13 cellular contexts compared by ENCODE assay signal in genomic region chr5:61416410-61416809, GRCh38.
DNase-seq lines count a peak whose midpoint lies in the region; TF ChIP-seq lines count a peak whose summit lies in the region.
"Had no signal": no experiment of that assay in that cellular context is flagged by ENCODE, and none has a peak within 500 bp of the region (broad histone marks: within the 10 kb centered on the region; RNA-seq: fewer than 3 reads in every experiment).

No MANE protein-coding gene starts in this region.

- no peak overlapping the region for H4K8ac ChIP-seq in mesenchymal stem cell (ENCODE audit: low read length)

- H2BK12ac ChIP-seq in mesenchymal stem cell (ENCODE audit: low read length in 2 of 2): no peak overlapping the region

- H3K27ac Mint-ChIP-seq in brain: peak overlapping the region in 4 of 5 experiments; percentile 4 to 87 (median 72)

- H3K9ac ChIP-seq in HUES48 (ENCODE audit: low read depth, low read length) (no peak overlapping the region), mesenchymal stem cell (ENCODE audit: low read length) (no peak overlapping the region)

- H2AK5ac ChIP-seq in mesenchymal stem cell (ENCODE audit: low read length, severe bottlenecking): peak overlapping the region; percentile 13

- H2BK5ac ChIP-seq in mesenchymal stem cell (ENCODE audit: low read depth, low read length, poor library complexity, severe bottlenecking): no peak overlapping the region

- in situ Hi-C loops in ACHN (cut with HindIII; ENCODE audit: low pct_ligation_motif_present, low pct_unique_long_range_greater_than_20kb, low sequenced_read_pairs) (no loop called here), GM13977 (cut with MboI; ENCODE audit: low pct_unique_long_range_greater_than_20kb, low sequenced_read_pairs, unreplicated experiment) (no loop called here)

- no peaks in the 10 kb centered on the region for H3K36me3 ChIP-seq in HUES48 (ENCODE audit: control insufficient read depth, insufficient read depth, low read length)
- no peaks in the 10 kb centered on the region for H3K36me3 ChIP-seq in mesenchymal stem cell (ENCODE audit: control insufficient read depth in 1 of 2, insufficient read depth in 2 of 2, low read depth in 1 of 2, low read length in 2 of 2)
- H3K36me3 ChIP-seq: esophagus squamous epithelium, pancreas, thyroid gland had no signal

- TF ChIP-seq CTCF in brain (conservative IDR thresholded peaks at IDR 0.05): no peak
- no peak for TF ChIP-seq CTCF in GM13977 (IDR thresholded peaks at IDR 0.05; ENCODE audit: extremely low read depth, insufficient read depth, missing control alignments)

- H3K4me1 Mint-ChIP-seq in brain: peaks cover 67% of the 10 kb centered on the region

- H3K27me3 ChIP-seq in HUES48 (ENCODE audit: control insufficient read depth, insufficient read depth, low read length): no peaks in the 10 kb centered on the region
- H3K27me3 ChIP-seq in mesenchymal stem cell (ENCODE audit: control insufficient read depth in 1 of 2, insufficient read depth in 1 of 2, low read length in 2 of 2): no peaks in the 10 kb centered on the region
- H3K27me3 ChIP-seq: esophagus squamous epithelium, pancreas, thyroid gland had no signal

- H2BK15ac ChIP-seq in mesenchymal stem cell (ENCODE audit: low read depth, poor library complexity, severe bottlenecking): no peak overlapping the region

- peaks cover 5 to 15% (median 9%) of the 10 kb centered on the region in 5 experiments for H3K9me3 Mint-ChIP-seq in brain

- H3K18ac ChIP-seq in mesenchymal stem cell (ENCODE audit: low read depth in 1 of 2, low read length in 2 of 2): no peak overlapping the region

- peak; percentile 69 for DNase-seq in ACHN
- no peak for DNase-seq in mesenchymal stem cell
- DNase-seq in T-helper 9 cell: no peak
- DNase-seq in cerebellar nuclear complex (lab: John Stamatoyannopoulos, UW): no peak
- DNase-seq in GM13977 (ENCODE audit: low spot score): no peak
- DNase-seq in HuH-7 (ENCODE audit: low spot score): no peak
- DNase-seq: activated naive CD4-positive, alpha-beta T cell; esophagus squamous epithelium; pancreas; thyroid gland had no signal

- peaks cover 42% of the 10 kb centered on the region for H3K4me1 ChIP-seq in HUES48 (ENCODE audit: control insufficient read depth, insufficient read depth, low read length)
- peaks cover 4% of the 10 kb centered on the region for H3K4me1 ChIP-seq in mesenchymal stem cell (ENCODE audit: control insufficient read depth, insufficient read depth, low read depth, low read length)

- no peaks in the 10 kb centered on the region for H3K27me3 Mint-ChIP-seq in brain
- H3K27me3 Mint-ChIP-seq: central memory CD8-positive, alpha-beta T cell had no signal

- H2AFZ ChIP-seq in mesenchymal stem cell (ENCODE audit: low read depth, low read length): no peak overlapping the region

- no peaks in the 10 kb centered on the region for H3K9me3 ChIP-seq in HUES48 (ENCODE audit: control insufficient read depth, insufficient read depth, low read length)
- H3K9me3 ChIP-seq in mesenchymal stem cell (ENCODE audit: control insufficient read depth, low read length): no peaks in the 10 kb centered on the region
- H3K9me3 ChIP-seq: esophagus squamous epithelium, pancreas, thyroid gland had no signal

- H3K27ac ChIP-seq in HUES48 (ENCODE audit: low read depth, low read length) (peak overlapping the region; percentile 83), mesenchymal stem cell (ENCODE audit: low read length, poor library complexity, severe bottlenecking) (no peak overlapping the region)
- H3K27ac ChIP-seq: esophagus squamous epithelium, pancreas, thyroid gland had no signal

- H3K14ac ChIP-seq in mesenchymal stem cell (ENCODE audit: low read length in 2 of 2): no peak overlapping the region

- H3K4me2 ChIP-seq in mesenchymal stem cell (ENCODE audit: low read length, poor library complexity, severe bottlenecking): peak overlapping the region; percentile 4

- H3K4me3 Mint-ChIP-seq in brain: peak overlapping the region in 2 of 5 experiments; percentile 38 to 45
- H3K4me3 Mint-ChIP-seq: central memory CD8-positive, alpha-beta T cell had no signal

- H3K4me3 ChIP-seq in HUES48 (ENCODE audit: low read depth, low read length): 0 out of 2 replicates have a peak overlapping the region, but pooled peaks have one; percentile 3
- H3K4me3 ChIP-seq in mesenchymal stem cell (ENCODE audit: insufficient read depth in 1 of 2, low read depth in 1 of 2, low read length in 2 of 2): no peak overlapping the region
- H3K4me3 ChIP-seq: esophagus squamous epithelium, pancreas, thyroid gland had no signal

- no peak overlapping the region for H3K23ac ChIP-seq in mesenchymal stem cell (ENCODE audit: low read length in 2 of 2)

- H3K36me3 Mint-ChIP-seq in brain: peaks cover 26% of the 10 kb centered on the region

- H4K91ac ChIP-seq in mesenchymal stem cell (ENCODE audit: low read length): no peak overlapping the region

- H3K79me1 ChIP-seq in mesenchymal stem cell (replicated peaks; ENCODE audit: low read length, poor library complexity, severe bottlenecking): peaks cover 15% of the 10 kb centered on the region

- H2BK120ac ChIP-seq in mesenchymal stem cell (ENCODE audit: low read depth, low read length): no peak overlapping the region

- H3K4ac ChIP-seq in mesenchymal stem cell (ENCODE audit: low read depth in 1 of 2, low read length in 2 of 2): no peak overlapping the region

- WGBS in mesenchymal stem cell: 100% methylated on average over 1 of the region's 1 CpG
